25 cellular contexts compared by ENCODE assay signal in the genomic region with DNA sequence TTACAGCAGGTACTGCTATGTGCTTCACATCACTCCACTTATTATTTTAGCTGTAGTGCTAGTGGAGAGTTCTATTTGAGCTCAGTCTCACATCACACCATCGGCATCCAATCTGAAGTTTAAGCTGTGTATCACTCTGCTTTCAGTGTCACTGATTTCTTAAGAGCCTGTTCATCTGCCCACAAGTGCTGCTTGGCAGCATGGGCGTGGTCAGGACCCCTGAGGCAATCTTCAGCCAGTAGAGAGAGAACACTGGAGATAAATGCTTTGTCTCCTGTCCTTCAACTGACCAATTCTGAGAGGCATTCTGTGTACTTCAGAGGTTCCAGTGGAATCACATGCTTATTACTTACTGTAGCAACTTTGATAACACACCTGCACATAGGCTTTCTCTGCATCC.
DNase-seq lines count a peak whose midpoint lies in the region; ATAC-seq, FAIRE-seq and TF ChIP-seq lines count a peak whose summit lies in the region.
"Had no signal": no experiment of that assay in that cellular context is flagged by ENCODE, and none has a peak within 500 bp of the region (broad histone marks: within the 10 kb centered on the region; RNA-seq: fewer than 3 reads in every experiment).

No MANE protein-coding gene starts in this region.

- no peak overlapping the region for H2BK15ac ChIP-seq in H1 (ENCODE audit: low read length)

- no peak overlapping the region for H4K8ac ChIP-seq in H1 (ENCODE audit: extremely low read depth, insufficient read depth, low read length)

- no peak overlapping the region for H3K18ac ChIP-seq in H1 (ENCODE audit: extremely low read depth, low read length)

- no peaks in the 10 kb centered on the region for H3K27me3 Mint-ChIP-seq in MCF 10A (ENCODE audit: insufficient read depth, unreplicated experiment)
- H3K27me3 Mint-ChIP-seq: T-cell had no signal

- no peaks in the 10 kb centered on the region for H3K79me1 ChIP-seq in H1 (ENCODE audit: low read depth, low read length)

- no peaks in the 10 kb centered on the region for H3K27me3 ChIP-seq in mammary epithelial cell (ENCODE audit: insufficient read depth, low read length)
- no peaks in the 10 kb centered on the region for H3K27me3 ChIP-seq in H1 (replicated peaks in 1 of 4; ENCODE audit: control insufficient read depth in 3 of 4, extremely low read depth in 1 of 4, insufficient read depth in 3 of 4, low read length in 3 of 4)
- no peaks in the 10 kb centered on the region for H3K27me3 ChIP-seq in foreskin keratinocyte
- H3K27me3 ChIP-seq: MG63 had no signal

- H4K91ac ChIP-seq in H1 (replicated peaks; ENCODE audit: insufficient read length, low read length), result no peak overlapping the region

- H2AFZ ChIP-seq in mammary epithelial cell (ENCODE audit: low read depth, low read length) (no peak overlapping the region), H1 (ENCODE audit: low read length) (peak overlapping the region; percentile 67; the same call in 1 of the 2 replicates)
- H2AFZ ChIP-seq: PC-9 had no signal

- no peaks in the 10 kb centered on the region for H4K20me1 ChIP-seq in mammary epithelial cell (ENCODE audit: insufficient read depth, low read length)
- no peaks in the 10 kb centered on the region for H4K20me1 ChIP-seq in H1 (replicated peaks in 1 of 2; ENCODE audit: control insufficient read depth in 1 of 2, insufficient read depth in 2 of 2, low read length in 2 of 2)

- H3K27ac ChIP-seq in mammary epithelial cell (ENCODE audit: insufficient read depth, low read depth, low read length), result no peak overlapping the region
- no peak overlapping the region for H3K27ac ChIP-seq in H1 (ENCODE audit: low read depth, low read length)
- no peak overlapping the region for H3K27ac ChIP-seq in foreskin keratinocyte
- H3K27ac ChIP-seq: PC-9, RWPE1 had no signal

- H3K23ac ChIP-seq in H1 (ENCODE audit: insufficient read length), result no peak overlapping the region

- H3K9me3 Mint-ChIP-seq in MCF 10A (ENCODE audit: unreplicated experiment), result peaks cover 7% of the 10 kb centered on the region

- no peak overlapping the region for H3K4me3 Mint-ChIP-seq in MCF 10A (ENCODE audit: unreplicated experiment)
- H3K4me3 Mint-ChIP-seq: T-cell had no signal

- DNase-seq in MCF 10A (ENCODE audit: unreplicated experiment), result peak; percentile 12
- DNase-seq in mammary epithelial cell, result no peak
- DNase-seq in NCI-H524 (lab: John Stamatoyannopoulos, UW), result peak; percentile 16 to 63
- DNase-seq in H1 (ENCODE audit: low read depth in 1 of 2, low spot score in 2 of 2), result no peak
- no peak for DNase-seq in foreskin keratinocyte
- DNase-seq in DMS114 treated with DMSO at 0.1 percent for 48 hours (lab: John Stamatoyannopoulos, UW; ENCODE audit: unreplicated experiment), result no peak
- no peak for DNase-seq in DMS153 treated with DMSO at 0.1 percent for 48 hours (lab: John Stamatoyannopoulos, UW; ENCODE audit: unreplicated experiment)
- DNase-seq: DMS53; GOT3; HCEC 1CT; Kasumi-1; MG63; NCI-H1105 treated with DMSO at 0.1 percent for 48 hours; NCI-H146; NCI-H1930; NCI-H2107; NCI-H748 treated with DMSO at 0.1 percent for 48 hours; NK-92 treated with Interleukin-12 subunit alpha and Interleukin-12 subunit beta, amount 100 ng/mL, for 24 hours; PC-9; SHP77; T-cell had no signal

- no peak for TF ChIP-seq EP300 in H1 (IDR thresholded peaks at IDR 0.05; ENCODE audit: borderline replicate concordance in 1 of 2, low read depth in 2 of 2, low read length in 2 of 2)

- H2BK5ac ChIP-seq in H1 (ENCODE audit: low read depth, low read length), result no peak overlapping the region

- dilution Hi-C loops in mammary epithelial cell (cut with HindIII; ENCODE audit: low sequenced_read_pairs), result no loop called here

- H2BK12ac ChIP-seq in H1 (ENCODE audit: low read depth, low read length), result no peak overlapping the region

- peaks cover 6% of the 10 kb centered on the region for H3K4me1 Mint-ChIP-seq in MCF 10A (ENCODE audit: insufficient read depth, unreplicated experiment)
- H3K4me1 Mint-ChIP-seq: T-cell had no signal

- ATAC-seq in foreskin keratinocyte (no peak), GM21717 (IDR thresholded peaks at IDR 0.05; ENCODE audit: unreplicated experiment) (no peak)
- ATAC-seq: K562, T-cell had no signal

- POLR2A ChIA-PET in MCF 10A (lab: Yijun Ruan, JAX) (no interaction called here), H1 (lab: Charles Lee; ENCODE audit: partially characterized antibody) (no interaction called here)

- no peak overlapping the region for H4K5ac ChIP-seq in H1 (ENCODE audit: insufficient read length, low read depth, low read length)

- BruUV-seq in MCF 10A (replicated peaks; lab: Mats Ljungman, UMichigan) (no TSS peak), mammary epithelial cell (replicated peaks; lab: Mats Ljungman, UMichigan) (no TSS peak)

- no peak for TF ChIP-seq CTCF in MCF 10A (IDR thresholded peaks at IDR 0.05; ENCODE audit: unreplicated experiment)
- TF ChIP-seq CTCF in mammary epithelial cell (conservative IDR thresholded peaks at IDR 0.05 in 1 of 2, IDR thresholded peaks at IDR 0.05 in 1 of 2; ENCODE audit: extremely low read depth in 1 of 2, insufficient read depth in 1 of 2, low read depth in 1 of 2, low read length in 2 of 2), result no peak
- TF ChIP-seq CTCF in H1 (IDR thresholded peaks at IDR 0.05; ENCODE audit: control extremely low read depth in 1 of 3, insufficient read depth in 1 of 3, low read depth in 1 of 3, low read length in 3 of 3), result no peak
- TF ChIP-seq CTCF in foreskin keratinocyte (conservative IDR thresholded peaks at IDR 0.05), result no peak

- no peak for TF ChIP-seq POLR2A in H1 (IDR thresholded peaks at IDR 0.05; ENCODE audit: control extremely low read depth in 1 of 2, low read depth in 2 of 2, low read length in 2 of 2)

- no peak overlapping the region for H2AK5ac ChIP-seq in H1 (ENCODE audit: low read depth, low read length)

- 0% methylated on average over 2 of the region's 2 CpGs for WGBS in mammary epithelial cell (ENCODE audit: low coverage, missing lambda C conversion rate)
- 92% methylated on average over 2 of the region's 2 CpGs; no CpG with 5 or more reads in 1 of the 2 experiments for WGBS in H1 (ENCODE audit: extremely low coverage in 1 of 2, insufficient coverage in 1 of 2, insufficient read length in 1 of 2, insufficient replicate concordance in 2 of 2, low coverage in 1 of 2, low lambda C conversion rate in 2 of 2, missing lambda C conversion rate in 1 of 2), 2 experiments

- no peaks in the 10 kb centered on the region for H3K36me3 Mint-ChIP-seq in MCF 10A (ENCODE audit: insufficient read depth, unreplicated experiment)
- H3K36me3 Mint-ChIP-seq: T-cell had no signal

- no peak overlapping the region for H3K27ac Mint-ChIP-seq in MCF 10A (ENCODE audit: low read depth, unreplicated experiment)
- H3K27ac Mint-ChIP-seq: T-cell had no signal

- H3K4me1 ChIP-seq in mammary epithelial cell (ENCODE audit: insufficient read depth, low read length), result no peaks in the 10 kb centered on the region
- H3K4me1 ChIP-seq in H1 (replicated peaks in 1 of 4; ENCODE audit: control insufficient read depth in 3 of 4, insufficient read depth in 4 of 4, low read length in 3 of 4), result no peaks in the 10 kb centered on the region
- H3K4me1 ChIP-seq in foreskin keratinocyte, result no peaks in the 10 kb centered on the region

- H3K4me2 ChIP-seq in mammary epithelial cell (ENCODE audit: insufficient read depth, low read depth, low read length), result no peak overlapping the region
- H3K4me2 ChIP-seq in H1 (ENCODE audit: insufficient read depth in 1 of 2, low read depth in 2 of 2, low read length in 2 of 2), result no peak overlapping the region
- H3K4me2 ChIP-seq: PC-9 had no signal

- no peak for FAIRE-seq in H1 (lab: Jason Lieb, UNC)
- FAIRE-seq: G401.6, K562 had no signal

- CTCF ChIA-PET in MCF 10A (lab: Yijun Ruan, JAX) (no interaction called here), mammary epithelial cell (lab: Charles Lee; ENCODE audit: low non-redundant PET) (no interaction called here), H1 (lab: Charles Lee; ENCODE audit: partially characterized antibody) (interaction anchor here (0.9 kb wide), 1 partner anchor 29 kb away, joined by 4 read pairs; no protein-coding TSS in a partner anchor)

- no peak overlapping the region for H3K4me3 ChIP-seq in mammary epithelial cell (replicated peaks in 1 of 3; ENCODE audit: insufficient read depth in 1 of 3, low read depth in 2 of 3, low read length in 3 of 3)
- H3K4me3 ChIP-seq in H1 (ENCODE audit: extremely low read depth in 1 of 4, insufficient read depth in 2 of 4, low read depth in 3 of 4, low read length in 4 of 4), result no peak overlapping the region
- H3K4me3 ChIP-seq: K562, MG63, PC-9 had no signal

- no peak overlapping the region for H3K4ac ChIP-seq in H1 (replicated peaks; ENCODE audit: insufficient read length, low read depth, low read length)

- intact Hi-C loops in MCF 10A (cut with micrococcal nuclease), result no loop called here
- intact Hi-C loops in mammary epithelial cell (cut with micrococcal nuclease), result no loop called here

- H3K23me2 ChIP-seq in H1 (ENCODE audit: low read depth, low read length), result no peaks in the 10 kb centered on the region

- no peak overlapping the region for H3K56ac ChIP-seq in H1 (replicated peaks; ENCODE audit: insufficient read length, low read depth, low read length)

- H2BK20ac ChIP-seq in H1 (ENCODE audit: low read length), result no peak overlapping the region

- H3K9me3 ChIP-seq in mammary epithelial cell (replicated peaks; ENCODE audit: insufficient read depth, low read length) (peaks cover 18% of the 10 kb centered on the region), H1 (ENCODE audit: insufficient read depth in 2 of 2, low read depth in 1 of 2, low read length in 1 of 2) (no peaks in the 10 kb centered on the region)
- H3K9me3 ChIP-seq: MG63 had no signal

- no peaks in the 10 kb centered on the region for H3K36me3 ChIP-seq in mammary epithelial cell (ENCODE audit: insufficient read depth, low read length)
- no peaks in the 10 kb centered on the region for H3K36me3 ChIP-seq in H1 (ENCODE audit: control insufficient read depth in 2 of 4, insufficient read depth in 4 of 4, low read length in 3 of 4)
- H3K36me3 ChIP-seq: MG63 had no signal

- H3K14ac ChIP-seq in H1 (ENCODE audit: insufficient read length), result no peak overlapping the region

- no peak for TF ChIP-seq RAD21 in H1 (IDR thresholded peaks at IDR 0.05 in 1 of 2, conservative IDR thresholded peaks at IDR 0.05 in 1 of 2; ENCODE audit: low read depth in 2 of 2, low read length in 2 of 2)

- no peak overlapping the region for H2BK120ac ChIP-seq in H1 (replicated peaks; ENCODE audit: low read depth, low read length)

- in situ Hi-C loops in mammary epithelial cell (cut with MboI; ENCODE audit: low sequenced_read_pairs in 2 of 2), result no loop called here

- H3K9ac ChIP-seq in mammary epithelial cell (ENCODE audit: insufficient read depth, low read length) (no peak overlapping the region), H1 (replicated peaks in 1 of 4; ENCODE audit: extremely low read depth in 1 of 4, low read depth in 3 of 4, low read length in 3 of 4) (no peak overlapping the region)

- H3K79me2 ChIP-seq in mammary epithelial cell (ENCODE audit: insufficient read depth, low read length) (no peaks in the 10 kb centered on the region), H1 (ENCODE audit: control insufficient read depth in 1 of 2, insufficient read depth in 2 of 2, low read length in 2 of 2) (no peaks in the 10 kb centered on the region)

TF ChIP-seq in H1, 55 proteins besides CTCF, POLR2A, EP300 and RAD21 (continues in another document):
- TF ChIP-seq EGR1 (IDR thresholded peaks at IDR 0.05; ENCODE audit: borderline replicate concordance, low read depth, low read length), result no peak
- TF ChIP-seq SP2 (IDR thresholded peaks at IDR 0.05; ENCODE audit: low read length), result no peak

Comparison
In these comparisons a context has a peak if more than half of its experiments do, and no peak if none do; other contexts are left out.
1. DNase-seq: peak in MCF 10A (single experiment) and NCI-H524 (2 of 2); none in mammary epithelial cell (single experiment), H1 (0 of 2), foreskin keratinocyte (0 of 2), DMS114 treated with DMSO at 0.1 percent for 48 hours (single experiment) and DMS153 treated with DMSO at 0.1 percent for 48 hours (single experiment).